In the genomic region with DNA sequence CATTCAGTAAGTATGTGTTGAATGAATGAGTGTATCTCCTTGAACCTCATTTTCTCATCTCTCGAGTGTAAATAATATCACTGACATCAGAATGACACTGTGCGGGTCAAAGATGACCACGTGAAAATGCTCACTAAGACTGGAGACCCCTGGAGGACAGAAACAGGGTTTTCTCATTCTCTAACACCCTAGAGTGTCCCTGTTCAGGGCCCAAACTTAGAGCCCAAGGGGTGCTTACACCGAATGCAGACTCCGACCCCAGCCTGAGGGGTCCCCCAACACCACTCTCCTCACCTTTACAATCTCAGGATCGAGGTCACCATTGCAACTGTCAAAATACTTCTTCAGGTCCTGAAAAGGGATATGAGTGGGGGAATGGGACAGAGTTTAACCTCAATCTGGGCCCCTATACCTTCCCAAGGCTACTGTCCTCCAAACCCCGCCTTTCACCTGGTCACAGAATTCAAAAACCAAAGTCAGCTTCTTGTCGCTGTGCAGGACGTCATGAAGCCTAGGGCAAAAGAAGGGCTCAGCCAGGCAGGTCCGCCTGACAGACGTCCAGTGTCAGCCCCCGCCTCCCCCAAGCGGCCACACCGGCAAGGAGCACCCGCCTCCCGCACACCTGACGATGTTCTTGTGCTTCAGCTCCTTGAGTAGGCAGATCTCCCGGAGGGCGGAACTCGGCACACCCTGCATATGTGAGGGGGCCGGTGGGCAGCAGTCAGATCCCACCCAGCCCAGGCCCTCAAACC, we compare ENCODE assay signal across 7 cellular contexts. TPM values are rescaled to one million over a fixed set of nuclear protein-coding genes. Genes with fewer than 3 reads are reported as not detected.
DNase-seq lines count a peak whose midpoint lies in the region; ATAC-seq and TF ChIP-seq lines count a peak whose summit lies in the region.
"Had no signal": no experiment of that assay in that cellular context is flagged by ENCODE, and none has a peak within 500 bp of the region (broad histone marks: within the 10 kb centered on the region; RNA-seq: fewer than 3 reads in every experiment).

No MANE protein-coding gene starts in this region.

- H3K9me3 ChIP-seq in Caco-2 (no peaks in the 10 kb centered on the region), lower lobe of right lung (no peaks in the 10 kb centered on the region)

- H3K4me3 Mint-ChIP-seq in Caco-2 (ENCODE audit: unreplicated experiment): peak overlapping the region; percentile 95
- peak overlapping the region; percentile 84 for H3K4me3 Mint-ChIP-seq in activated CD4-positive, alpha-beta memory T cell treated with anti-CD3 and anti-CD28 coated beads, Interleukin-2, amount 10 ng/mL, durations not matched to agents 7 days and 5 days

- CTCF ChIA-PET in Caco-2 (lab: Charles Lee): interaction anchor here (1.5 kb wide), 1 partner anchor 28 kb away, joined by 6 read pairs; a partner anchor contains a TSS
- CTCF ChIA-PET in activated CD4-positive, alpha-beta memory T cell treated with anti-CD3 and anti-CD28 coated beads, Interleukin-2, amount 10 ng/mL, durations not matched to agents 7 days and 5 days (lab: Charles Lee): no interaction called here

- ATAC-seq in lower lobe of right lung (no peak), HG02610 (IDR thresholded peaks at IDR 0.05; ENCODE audit: unreplicated experiment) (no peak), HG03354 (IDR thresholded peaks at IDR 0.05; ENCODE audit: poor library complexity, severe bottlenecking, unreplicated experiment) (no peak), HG02970 (IDR thresholded peaks at IDR 0.05; ENCODE audit: low FRiP score, unreplicated experiment) (no peak)

- POLR2A ChIA-PET in Caco-2 (lab: Charles Lee): no interaction called here
- POLR2A ChIA-PET in activated CD4-positive, alpha-beta memory T cell treated with anti-CD3 and anti-CD28 coated beads, Interleukin-2, amount 10 ng/mL, durations not matched to agents 7 days and 5 days (lab: Charles Lee): interaction anchor here (1.3 kb wide), 1 partner anchor 12 kb away, joined by 3 read pairs; no protein-coding TSS in a partner anchor

- TF ChIP-seq CTCF in Caco-2 (IDR thresholded peaks at IDR 0.05; ENCODE audit: insufficient read depth in 1 of 2, low read depth in 1 of 2, low read length in 1 of 2, severe bottlenecking in 1 of 2, unreplicated experiment in 1 of 2): no peak
- no peak for TF ChIP-seq CTCF in lower lobe of right lung (IDR thresholded peaks at IDR 0.05)

- H3K27me3 Mint-ChIP-seq in Caco-2 (ENCODE audit: insufficient read depth, unreplicated experiment): no peaks in the 10 kb centered on the region
- peaks cover 2% of the 10 kb centered on the region for H3K27me3 Mint-ChIP-seq in activated CD4-positive, alpha-beta memory T cell treated with anti-CD3 and anti-CD28 coated beads, Interleukin-2, amount 10 ng/mL, durations not matched to agents 7 days and 5 days

- H3K4me1 ChIP-seq in Caco-2: peaks cover 16% of the 10 kb centered on the region; the same call in 1 of the 2 replicates
- H3K4me1 ChIP-seq in lower lobe of right lung: peaks cover 37% of the 10 kb centered on the region

- intact Hi-C loops in Caco-2 (cut with micrococcal nuclease; ENCODE audit: unreplicated experiment): no loop called here
- intact Hi-C loops in lower lobe of right lung (cut with DNase I): no loop called here

- H3K9me3 Mint-ChIP-seq in Caco-2 (ENCODE audit: unreplicated experiment): no peaks in the 10 kb centered on the region
- H3K9me3 Mint-ChIP-seq in activated CD4-positive, alpha-beta memory T cell treated with anti-CD3 and anti-CD28 coated beads, Interleukin-2, amount 10 ng/mL, durations not matched to agents 7 days and 5 days: no peaks in the 10 kb centered on the region

- H3K27ac Mint-ChIP-seq in Caco-2 (ENCODE audit: unreplicated experiment): no peak overlapping the region
- H3K27ac Mint-ChIP-seq in activated CD4-positive, alpha-beta memory T cell treated with anti-CD3 and anti-CD28 coated beads, Interleukin-2, amount 10 ng/mL, durations not matched to agents 7 days and 5 days: no peak overlapping the region

- no TSS peak for BruUV-seq in Caco-2 (replicated peaks; lab: Mats Ljungman, UMichigan)

- H3K4me3 ChIP-seq in Caco-2 (ENCODE audit: low read depth, low read length) (no peak overlapping the region), lower lobe of right lung (peak overlapping the region; percentile 72)

- no peaks in the 10 kb centered on the region for H3K27me3 ChIP-seq in Caco-2 (replicated peaks; ENCODE audit: control insufficient read depth, insufficient read depth, low read length)
- H3K27me3 ChIP-seq in lower lobe of right lung (ENCODE audit: low read depth): peaks cover 5% of the 10 kb centered on the region

- H3K27ac ChIP-seq in lower lobe of right lung: no peak overlapping the region

- no peaks in the 10 kb centered on the region; the same call in 1 of the 2 replicates for H3K36me3 ChIP-seq in Caco-2 (ENCODE audit: control insufficient read depth, insufficient read depth, low read length)
- H3K36me3 ChIP-seq in lower lobe of right lung: no peaks in the 10 kb centered on the region

- peaks cover 12% of the 10 kb centered on the region for H3K36me3 Mint-ChIP-seq in Caco-2 (ENCODE audit: insufficient read depth, unreplicated experiment)
- peaks cover 7% of the 10 kb centered on the region for H3K36me3 Mint-ChIP-seq in activated CD4-positive, alpha-beta memory T cell treated with anti-CD3 and anti-CD28 coated beads, Interleukin-2, amount 10 ng/mL, durations not matched to agents 7 days and 5 days (ENCODE audit: low read depth)

- H3K4me1 Mint-ChIP-seq in Caco-2 (ENCODE audit: low read depth, unreplicated experiment): peaks cover 19% of the 10 kb centered on the region
- H3K4me1 Mint-ChIP-seq in activated CD4-positive, alpha-beta memory T cell treated with anti-CD3 and anti-CD28 coated beads, Interleukin-2, amount 10 ng/mL, durations not matched to agents 7 days and 5 days: peaks cover 56% of the 10 kb centered on the region

- DNase-seq in Caco-2: no peak
- DNase-seq in activated CD4-positive, alpha-beta memory T cell treated with anti-CD3 and anti-CD28 coated beads, Interleukin-2, amount 10 ng/mL, durations not matched to agents 7 days and 5 days: no peak
- DNase-seq in lower lobe of right lung: no peak
- DNase-seq: NCI-H1417 treated with DMSO at 0.1 percent for 48 hours had no signal

RNA-seq across cellular contexts. Expression of a gene that starts 1.2 kb away (rescaled TPM):
- 23.8 and 25.2 TPM in 2 replicates for total RNA-seq in Caco-2 (2022)
- 10 to 100 TPM; 17.6 to 18.2 TPM for total RNA-seq in activated CD4-positive, alpha-beta memory T cell treated with anti-CD3 and anti-CD28 coated beads, Interleukin-2, amount 10 ng/mL, durations not matched to agents 7 days and 5 days
- total RNA-seq in lower lobe of right lung: 13.7 TPM

RNA-seq across cellular contexts. Expression of a gene that starts 2.9 kb away (rescaled TPM):
- 249 and 255 TPM in 2 replicates for total RNA-seq in Caco-2 (2022)
- total RNA-seq in activated CD4-positive, alpha-beta memory T cell treated with anti-CD3 and anti-CD28 coated beads, Interleukin-2, amount 10 ng/mL, durations not matched to agents 7 days and 5 days: 100 to 1,000 TPM in 1 of 2 experiments, 10 to 100 TPM in 1; 94.6 to 109 TPM
- 182 TPM for total RNA-seq in lower lobe of right lung

RNA-seq across cellular contexts. Expression of a gene that starts 8.1 kb away (rescaled TPM):
- total RNA-seq in Caco-2 (2022): 0.70 and 1.1 TPM in 2 replicates
- 1 to 10 TPM; 5.5 to 6.2 TPM for total RNA-seq in activated CD4-positive, alpha-beta memory T cell treated with anti-CD3 and anti-CD28 coated beads, Interleukin-2, amount 10 ng/mL, durations not matched to agents 7 days and 5 days
- total RNA-seq in lower lobe of right lung: 3.7 TPM

RNA-seq across cellular contexts. Expression of a gene that starts 24.1 kb away (rescaled TPM):
- total RNA-seq in Caco-2 (2022) (114 and 119 TPM in 2 replicates), lower lobe of right lung (54.4 TPM)
- 10 to 100 TPM; 70.0 to 72.7 TPM for total RNA-seq in activated CD4-positive, alpha-beta memory T cell treated with anti-CD3 and anti-CD28 coated beads, Interleukin-2, amount 10 ng/mL, durations not matched to agents 7 days and 5 days

RNA-seq across cellular contexts. Expression of a gene that starts 26.8 kb away (rescaled TPM):
- total RNA-seq in Caco-2 (2022) (68.1 and 75.0 TPM in 2 replicates), lower lobe of right lung (37.4 TPM)
- total RNA-seq in activated CD4-positive, alpha-beta memory T cell treated with anti-CD3 and anti-CD28 coated beads, Interleukin-2, amount 10 ng/mL, durations not matched to agents 7 days and 5 days: 10 to 100 TPM; 80.3 to 81.1 TPM
